17 cellular contexts compared by ENCODE assay signal in genomic region chr2:70983506-70984227, GRCh38. TPM values are rescaled to one million over a fixed set of nuclear protein-coding genes. Genes with fewer than 3 reads are reported as not detected.
DNase-seq lines count a peak whose midpoint lies in the region; ATAC-seq, FAIRE-seq and TF ChIP-seq lines count a peak whose summit lies in the region.
"Had no signal": no experiment of that assay in that cellular context is flagged by ENCODE, and none has a peak within 500 bp of the region (broad histone marks: within the 10 kb centered on the region; RNA-seq: fewer than 3 reads in every experiment).

No MANE protein-coding gene starts in this region.

- H3F3A ChIP-seq in GM23338 (replicated peaks; ENCODE audit: low read depth) = no peaks in the 10 kb centered on the region

- H2AK5ac ChIP-seq in H9 (ENCODE audit: insufficient read length, low read length) = no peak overlapping the region

- WGBS in H9 (ENCODE audit: extremely low coverage, insufficient read length, low lambda C conversion rate) = no CpG with 5 or more reads among the region's 8 CpGs

- H4K91ac ChIP-seq in H9 (ENCODE audit: insufficient read length, low read depth, low read length) = no peak overlapping the region

- no peak overlapping the region for H3T11ph ChIP-seq in H9 (ENCODE audit: low read length)

- H3K14ac ChIP-seq in H9 (ENCODE audit: insufficient read depth, low read length) = no peak overlapping the region

- no peaks in the 10 kb centered on the region for H3K9me2 ChIP-seq in GM23338 (ENCODE audit: insufficient read depth)

- H3K4me3 ChIP-seq in bronchial epithelial cell (ENCODE audit: low read depth, low read length) = no peak overlapping the region
- H3K4me3 ChIP-seq in GM23338 = no peak overlapping the region
- H3K4me3 ChIP-seq: BLaER1, MG63 had no signal

- H3K23me2 ChIP-seq in H9 (ENCODE audit: insufficient read length, low read depth, low read length, poor library complexity, severe bottlenecking) = peaks cover 5% of the 10 kb centered on the region

- peaks cover 1 to 23% (median 17%) of the 10 kb centered on the region in 3 experiments; a peak in 4 of 7 replicates for H3K36me3 Mint-ChIP-seq in H9 (ENCODE audit: insufficient read depth in 1 of 3, low read depth in 3 of 3)
- H3K36me3 Mint-ChIP-seq in osteocyte (ENCODE audit: unreplicated experiment) = peaks cover 28% of the 10 kb centered on the region
- H3K36me3 Mint-ChIP-seq in GM23338 (ENCODE audit: low read depth) = peaks cover 15% of the 10 kb centered on the region
- peaks cover 9% of the 10 kb centered on the region for H3K36me3 Mint-ChIP-seq in glutamatergic neuron (ENCODE audit: unreplicated experiment)

- H2BK15ac ChIP-seq in H9 (ENCODE audit: low read depth, low read length) = no peak overlapping the region

- DNase-seq in activated CD4-positive, CD25-positive, alpha-beta regulatory T cell treated with anti-CD3 and anti-CD28 coated beads, Interleukin-2, amount 50 U/mL, for 72 hours = peak; percentile 4
- DNase-seq in activated CD4-positive, CD25-positive, alpha-beta regulatory T cell (lab: John Stamatoyannopoulos, UW) = no peak
- DNase-seq in H9 (peak; percentile 14), bronchial epithelial cell (ENCODE audit: low read depth) (no peak), osteocyte (ENCODE audit: extremely low spot score, unreplicated experiment) (peak; percentile 49), GM23338 (ENCODE audit: low spot score) (no peak), glutamatergic neuron (no peak), putamen (ENCODE audit: low spot score) (no peak)
- DNase-seq: CD8-positive, alpha-beta memory T cell; MG63; NCI-H1092 treated with DMSO at 0.1 percent for 48 hours; NCI-H1694; NCI-H2171 had no signal

- H2BK20ac ChIP-seq in H9 (ENCODE audit: low read depth, low read length, poor library complexity, severe bottlenecking) = no peak overlapping the region

- FAIRE-seq in bronchial epithelial cell (lab: Jason Lieb, UNC) = peak; percentile 60
- FAIRE-seq: H1 had no signal

- H3K4me3 Mint-ChIP-seq in H9 (no peak overlapping the region), osteocyte (ENCODE audit: unreplicated experiment) (no peak overlapping the region), GM23338 (no peak overlapping the region), glutamatergic neuron (ENCODE audit: unreplicated experiment) (no peak overlapping the region)

- H4K5ac ChIP-seq in H9 (ENCODE audit: insufficient read length, low read depth, low read length) = no peak overlapping the region

- no peak overlapping the region for H3K27ac Mint-ChIP-seq in H9
- no peak overlapping the region for H3K27ac Mint-ChIP-seq in osteocyte (ENCODE audit: unreplicated experiment)
- H3K27ac Mint-ChIP-seq in GM23338 = no peak overlapping the region
- no peak overlapping the region for H3K27ac Mint-ChIP-seq in glutamatergic neuron (ENCODE audit: unreplicated experiment)

- H3K79me1 ChIP-seq in H9 (ENCODE audit: insufficient read depth, low read depth, low read length, poor library complexity, severe bottlenecking) = no peaks in the 10 kb centered on the region

- no peak overlapping the region for H3K4me2 ChIP-seq in H9 (ENCODE audit: insufficient read depth, insufficient read length, low read length)
- no peak overlapping the region for H3K4me2 ChIP-seq in GM23338
- H3K4me2 ChIP-seq: BLaER1 had no signal

- H3K4ac ChIP-seq in H9 (ENCODE audit: low read depth, low read length) = no peak overlapping the region

- no peak overlapping the region for H3K18ac ChIP-seq in H9 (ENCODE audit: insufficient read length, low read depth, low read length)

- H3K9me3 ChIP-seq in H9 (ENCODE audit: control insufficient read depth, low read depth, low read length) = no peaks in the 10 kb centered on the region
- H3K9me3 ChIP-seq: BLaER1, MG63 had no signal

- H4K8ac ChIP-seq in H9 (replicated peaks; ENCODE audit: insufficient read length, low read depth, low read length) = no peak overlapping the region

- H3K27me3 Mint-ChIP-seq in H9 (ENCODE audit: low read depth) (peaks cover 26% of the 10 kb centered on the region), osteocyte (ENCODE audit: unreplicated experiment) (no peaks in the 10 kb centered on the region), GM23338 (ENCODE audit: insufficient read depth, low read depth, poor library complexity) (peaks cover 18% of the 10 kb centered on the region), glutamatergic neuron (ENCODE audit: unreplicated experiment) (peaks cover 2% of the 10 kb centered on the region)
- H3K27me3 Mint-ChIP-seq: CD8-positive, alpha-beta memory T cell had no signal

- H2BK5ac ChIP-seq in H9 (ENCODE audit: insufficient read length, low read length) = no peak overlapping the region

- H2BK12ac ChIP-seq in H9 (ENCODE audit: insufficient read length, low read depth, low read length) = no peak overlapping the region

- H3K36me3 ChIP-seq in bronchial epithelial cell (ENCODE audit: control insufficient read depth, insufficient read depth, low read length) = peaks cover 10% of the 10 kb centered on the region
- H3K36me3 ChIP-seq in GM23338 (ENCODE audit: insufficient read depth) = no peaks in the 10 kb centered on the region

- H3K79me2 ChIP-seq in H9 (ENCODE audit: insufficient read depth, low read length) (no peaks in the 10 kb centered on the region), GM23338 (replicated peaks; ENCODE audit: insufficient read depth) (no peaks in the 10 kb centered on the region)

- no peak overlapping the region for H2BK120ac ChIP-seq in H9 (ENCODE audit: low read depth, low read length, poor library complexity, severe bottlenecking)

- TF ChIP-seq CTCF in H9 (conservative IDR thresholded peaks at IDR 0.05) = no peak
- no peak for TF ChIP-seq CTCF in bronchial epithelial cell (IDR thresholded peaks at IDR 0.05; ENCODE audit: insufficient read depth, low read length, severe bottlenecking)
- no peak for TF ChIP-seq CTCF in osteocyte (IDR thresholded peaks at IDR 0.05)
- no peak for TF ChIP-seq CTCF in GM23338 (conservative IDR thresholded peaks at IDR 0.05; ENCODE audit: low read depth in 2 of 2)
- TF ChIP-seq CTCF in glutamatergic neuron (IDR thresholded peaks at IDR 0.05; ENCODE audit: partially characterized antibody, unreplicated experiment) = no peak

- no peak overlapping the region for H2AFZ ChIP-seq in H9 (ENCODE audit: low read length)
- no peak overlapping the region for H2AFZ ChIP-seq in GM23338

- H3K4me1 Mint-ChIP-seq in H9 (peaks cover 5% of the 10 kb centered on the region in 2 experiments), osteocyte (ENCODE audit: unreplicated experiment) (no peaks in the 10 kb centered on the region), GM23338 (peaks cover 5% of the 10 kb centered on the region), glutamatergic neuron (ENCODE audit: low read depth, unreplicated experiment) (peaks cover 14% of the 10 kb centered on the region)

- H3K27ac ChIP-seq in H9 (ENCODE audit: insufficient read length, low read depth, low read length) (no peak overlapping the region), GM23338 (ENCODE audit: low read depth) (no peak overlapping the region)
- H3K27ac ChIP-seq: 22Rv1, BLaER1 had no signal

- H3K56ac ChIP-seq in H9 (ENCODE audit: insufficient read length, low read depth, low read length) = no peak overlapping the region

- H3K27me3 ChIP-seq in H9 (ENCODE audit: insufficient read depth, low read length) (no peaks in the 10 kb centered on the region; the same call in 1 of the 2 replicates), bronchial epithelial cell (ENCODE audit: control insufficient read depth, insufficient read depth, low read length) (no peaks in the 10 kb centered on the region), GM23338 (ENCODE audit: insufficient read depth) (peaks cover 14% of the 10 kb centered on the region)
- H3K27me3 ChIP-seq: MG63 had no signal

- H4K20me1 ChIP-seq in H9 (ENCODE audit: control insufficient read depth, insufficient read depth, insufficient read length) (no peaks in the 10 kb centered on the region), GM23338 (replicated peaks; ENCODE audit: insufficient read depth) (peaks cover 8% of the 10 kb centered on the region)

- no peak overlapping the region for H3K9ac ChIP-seq in H9 (ENCODE audit: extremely low read depth, insufficient read length, low read length)
- H3K9ac ChIP-seq: BLaER1 had no signal

- H3K23ac ChIP-seq in H9 (ENCODE audit: insufficient read length, low read depth, low read length) = no peak overlapping the region

- H3K9me3 Mint-ChIP-seq in H9 (no peaks in the 10 kb centered on the region), osteocyte (ENCODE audit: unreplicated experiment) (no peaks in the 10 kb centered on the region), GM23338 (no peaks in the 10 kb centered on the region; the same call in 2 of the 3 replicates), glutamatergic neuron (ENCODE audit: unreplicated experiment) (peaks cover 5% of the 10 kb centered on the region)
- H3K9me3 Mint-ChIP-seq: CD8-positive, alpha-beta memory T cell had no signal

- H3K4me1 ChIP-seq in H9 (ENCODE audit: insufficient read depth, low read length) = no peaks in the 10 kb centered on the region
- H3K4me1 ChIP-seq in GM23338 (ENCODE audit: insufficient read depth) = no peaks in the 10 kb centered on the region

- ATAC-seq in GM23338 = no peak

RNA-seq across cellular contexts. Expression of gene ANKRD53, which starts 5.2 kb away (rescaled TPM):
- total RNA-seq in H9 (2021) (0.28 and 0.88 TPM in 2 replicates), bronchial epithelial cell (not detected in 2 replicates), osteocyte (1.9 and 2.7 TPM in 2 replicates), glutamatergic neuron (ENCODE audit: unreplicated experiment) (11.7 TPM)
- total RNA-seq in GM23338 (2014; rRNA removed; shearing (Covaris generic)) = 0.73 and 1.3 TPM in 2 replicates
- 0.32 and 0.59 TPM in 2 replicates for polyA plus RNA-seq in GM23338 (2016; fragmentation: Nextera tagmentation; extraction: Ambion mirVana)
- total RNA-seq: NCI-H460 had no signal

RNA-seq across cellular contexts. Expression of gene TEX261, which starts 11.0 kb away (rescaled TPM):
- total RNA-seq in H9 (2021) = 19.2 and 23.9 TPM in 2 replicates
- total RNA-seq in bronchial epithelial cell = 11.1 and 14.1 TPM in 2 replicates
- 64.7 and 71.2 TPM in 2 replicates for total RNA-seq in osteocyte
- 17.5 and 22.8 TPM in 2 replicates for total RNA-seq in GM23338 (2014; rRNA removed; shearing (Covaris generic))
- 5.7 and 6.0 TPM in 2 replicates for polyA plus RNA-seq in GM23338 (2016; fragmentation: Nextera tagmentation; extraction: Ambion mirVana)
- total RNA-seq in glutamatergic neuron (ENCODE audit: unreplicated experiment) = 43.0 TPM

RNA-seq across cellular contexts. Expression of gene ATP6V1B1, which starts 48.0 kb away (rescaled TPM):
- not detected in 2 replicates for total RNA-seq in H9 (2021)
- 0.64 TPM in 1 of 2 replicates, not detected in the other for total RNA-seq in bronchial epithelial cell
- total RNA-seq in osteocyte = 6.3 and 6.5 TPM in 2 replicates
- not detected in 2 replicates for total RNA-seq in GM23338 (2014; rRNA removed; shearing (Covaris generic))
- not detected in 2 replicates for polyA plus RNA-seq in GM23338 (2016; fragmentation: Nextera tagmentation; extraction: Ambion mirVana)
- total RNA-seq in glutamatergic neuron (ENCODE audit: unreplicated experiment) = not detected
- total RNA-seq: CD8-positive, alpha-beta memory T cell; H1 had no signal
- polyA plus RNA-seq: CD8-positive, alpha-beta memory T cell; H1 had no signal

Comparison
In these comparisons a context has a peak if more than half of its experiments do, and no peak if none do; other contexts are left out.
1. DNase-seq: peak in activated CD4-positive, CD25-positive, alpha-beta regulatory T cell treated with anti-CD3 and anti-CD28 coated beads, Interleukin-2, amount 50 U/mL, for 72 hours (single experiment), H9 (single experiment) and osteocyte (single experiment); none in activated CD4-positive, CD25-positive, alpha-beta regulatory T cell (0 of 4), bronchial epithelial cell (single experiment), GM23338 (single experiment), glutamatergic neuron (single experiment) and putamen (single experiment).